In genomic region chr19:53774491-53774890, GRCh38 we compare ENCODE assay signal across 13 cellular contexts. TPM values are rescaled to one million over a fixed set of nuclear protein-coding genes. Genes with fewer than 3 reads are reported as not detected.
DNase-seq lines count a peak whose midpoint lies in the region; ATAC-seq and TF ChIP-seq lines count a peak whose summit lies in the region.
"Not testable (repeated sequence)": the region's sequence is repeated elsewhere in the genome, so short reads cannot be mapped to it uniquely, and the experiment has no call there.
"Had no signal": no experiment of that assay in that cellular context is flagged by ENCODE, and none has a peak within 500 bp of the region (broad histone marks: within the 10 kb centered on the region; RNA-seq: fewer than 3 reads in every experiment).

No MANE protein-coding gene starts in this region.

- peaks cover 27% of the 10 kb centered on the region for H3K79me1 ChIP-seq in trophoblast cell (ENCODE audit: low read length)

- H4K91ac ChIP-seq in trophoblast cell (ENCODE audit: low read depth, low read length), result peak overlapping the region; percentile 78

- 35% methylated on average over 2 of the region's 7 CpGs; no CpG with 5 or more reads in 1 of the 2 experiments for WGBS in endodermal cell (ENCODE audit: insufficient coverage in 1 of 2, insufficient read length in 1 of 2), 2 experiments
- WGBS in trophoblast cell (ENCODE audit: extremely low coverage, insufficient coverage, insufficient read length), result no CpG with 5 or more reads among the region's 7 CpGs

- not testable (repeated sequence) for H3K36me3 ChIP-seq in GM23338 (ENCODE audit: insufficient read depth); HUES48 (ENCODE audit: control insufficient read depth, insufficient read depth, low read length); endodermal cell (ENCODE audit: control insufficient read depth, insufficient read depth, low read length); trophoblast cell (ENCODE audit: control insufficient read depth in 1 of 2, insufficient read depth in 2 of 2, low read length in 2 of 2)

- POLR2A ChIA-PET in WTC11 (lab: Charles Lee), result not testable (repeated sequence)

- CTCF ChIA-PET in WTC11 (lab: Charles Lee), result interaction anchor here (1.2 to 6.6 kb wide), 5 partner anchors 8 to 255 kb away, joined by 8 to 99 read pairs (median 9); no protein-coding TSS in a partner anchor

- not testable (repeated sequence) for H3K4me3 Mint-ChIP-seq in GM23338, WTC11, mesothelial cell of epicardium, type B pancreatic cell
- peak overlapping the region; percentile 24 for H3K4me3 Mint-ChIP-seq in endodermal cell

- H2BK5ac ChIP-seq in trophoblast cell (ENCODE audit: low read depth, low read length, poor library complexity), result peak overlapping the region; percentile 83

- H2AFZ ChIP-seq in GM23338; trophoblast cell (ENCODE audit: insufficient read depth, low read length, poor library complexity): not testable (repeated sequence)

- H3K9me3 ChIP-seq in HUES48 (ENCODE audit: control insufficient read depth, insufficient read depth, low read length); endodermal cell (ENCODE audit: control insufficient read depth, low read length); trophoblast cell (ENCODE audit: insufficient read depth, low read depth, low read length): not testable (repeated sequence)

- H4K20me1 ChIP-seq in GM23338 (replicated peaks; ENCODE audit: insufficient read depth), result not testable (repeated sequence)

- not testable (repeated sequence) for H3K4ac ChIP-seq in trophoblast cell (ENCODE audit: low read depth, low read length)

- not testable (repeated sequence) for H3K79me2 ChIP-seq in GM23338 (replicated peaks; ENCODE audit: insufficient read depth); trophoblast cell (ENCODE audit: control insufficient read depth, insufficient read depth, low read length, poor library complexity)

- not testable (repeated sequence) for H3K4me3 ChIP-seq in GM23338; HUES48 (ENCODE audit: low read depth, low read length); endodermal cell (ENCODE audit: low read length); trophoblast cell (ENCODE audit: low read depth, low read length)

- not testable (repeated sequence) for H4K12ac ChIP-seq in trophoblast cell (ENCODE audit: low read depth, low read length)

- ATAC-seq in GM23338, WTC11: not testable (repeated sequence)

- not testable (repeated sequence) for H3K18ac ChIP-seq in trophoblast cell (ENCODE audit: low read length)

- H3K23ac ChIP-seq in trophoblast cell (ENCODE audit: low read length), result not testable (repeated sequence)

- H3K9me3 Mint-ChIP-seq in GM23338, WTC11, endodermal cell, mesothelial cell of epicardium, type B pancreatic cell: not testable (repeated sequence)

- not testable (repeated sequence) for H3K27me3 ChIP-seq in GM23338 (ENCODE audit: insufficient read depth); HUES48 (ENCODE audit: control insufficient read depth, insufficient read depth, low read length); endodermal cell (ENCODE audit: control insufficient read depth, insufficient read depth, low read length, poor library complexity, severe bottlenecking); trophoblast cell (ENCODE audit: insufficient read depth, low read length)

- peaks cover 23% of the 10 kb centered on the region for H3K4me1 ChIP-seq in GM23338 (ENCODE audit: insufficient read depth)
- H3K4me1 ChIP-seq in HUES48 (ENCODE audit: control insufficient read depth, insufficient read depth, low read length), result peaks cover 30% of the 10 kb centered on the region
- not testable (repeated sequence) for H3K4me1 ChIP-seq in endodermal cell (ENCODE audit: control insufficient read depth, insufficient read depth, low read length)
- H3K4me1 ChIP-seq in trophoblast cell (ENCODE audit: control insufficient read depth in 1 of 2, insufficient read depth in 2 of 2, low read length in 2 of 2), result peaks cover 14 to 25% of the 10 kb centered on the region in 2 experiments

- not testable (repeated sequence) for TF ChIP-seq CTCF in GM23338 (conservative IDR thresholded peaks at IDR 0.05; ENCODE audit: low read depth in 2 of 2); WTC11 (IDR thresholded peaks at IDR 0.05); endodermal cell (conservative IDR thresholded peaks at IDR 0.05); mesothelial cell of epicardium (IDR thresholded peaks at IDR 0.05; ENCODE audit: unreplicated experiment); type B pancreatic cell (conservative IDR thresholded peaks at IDR 0.05)

- not testable (repeated sequence) for H4K8ac ChIP-seq in trophoblast cell (ENCODE audit: low read depth, low read length)

- peaks cover 33% of the 10 kb centered on the region for H3K4me1 Mint-ChIP-seq in GM23338
- H3K4me1 Mint-ChIP-seq in WTC11, result peaks cover 43% of the 10 kb centered on the region
- peaks cover 36% of the 10 kb centered on the region for H3K4me1 Mint-ChIP-seq in endodermal cell
- H3K4me1 Mint-ChIP-seq in mesothelial cell of epicardium, result peaks cover 35% of the 10 kb centered on the region
- H3K4me1 Mint-ChIP-seq in type B pancreatic cell (ENCODE audit: unreplicated experiment), result not testable (repeated sequence)

- H3K14ac ChIP-seq in trophoblast cell (ENCODE audit: low read length), result not testable (repeated sequence)

- H2BK12ac ChIP-seq in trophoblast cell (ENCODE audit: low read length), result not testable (repeated sequence)

- not testable (repeated sequence) for H3K27me3 Mint-ChIP-seq in GM23338 (ENCODE audit: insufficient read depth, low read depth, poor library complexity); WTC11 (ENCODE audit: low read depth); endodermal cell (ENCODE audit: insufficient read depth); mesothelial cell of epicardium (ENCODE audit: low read depth); type B pancreatic cell

- peak overlapping the region; percentile 92 for H3K27ac ChIP-seq in GM23338 (ENCODE audit: low read depth)
- H3K27ac ChIP-seq in HUES48 (ENCODE audit: low read depth, low read length), result peak overlapping the region; percentile 28
- not testable (repeated sequence) for H3K27ac ChIP-seq in endodermal cell (ENCODE audit: low read depth, low read length)
- H3K27ac ChIP-seq in trophoblast cell (ENCODE audit: low read depth, low read length), result peak overlapping the region; percentile 72

- H2BK120ac ChIP-seq in trophoblast cell (ENCODE audit: insufficient read depth, low read length, poor library complexity), result peak overlapping the region; percentile 89

- not testable (repeated sequence) for DNase-seq in GM23338 (ENCODE audit: low spot score); WTC11 (ENCODE audit: low spot score); endodermal cell; mesothelial cell of epicardium (ENCODE audit: low spot score in 2 of 2, unreplicated experiment in 2 of 2); trophoblast cell; type B pancreatic cell (ENCODE audit: extremely low spot score, unreplicated experiment)

- H3K36me3 Mint-ChIP-seq in GM23338 (ENCODE audit: low read depth); WTC11; endodermal cell (ENCODE audit: low read depth); mesothelial cell of epicardium; type B pancreatic cell: not testable (repeated sequence)

- not testable (repeated sequence) for H3K9ac ChIP-seq in HUES48 (ENCODE audit: low read depth, low read length); trophoblast cell (ENCODE audit: low read length)
- peak overlapping the region; percentile 68 for H3K9ac ChIP-seq in endodermal cell (ENCODE audit: extremely low read depth, low read length, poor library complexity, severe bottlenecking)

- H3F3A ChIP-seq in GM23338 (replicated peaks; ENCODE audit: low read depth), result not testable (repeated sequence)

- not testable (repeated sequence) for H3K9me2 ChIP-seq in GM23338 (ENCODE audit: insufficient read depth)

- not testable (repeated sequence) for H3K4me2 ChIP-seq in GM23338; trophoblast cell (ENCODE audit: low read length)

- not testable (repeated sequence) for H2AK5ac ChIP-seq in trophoblast cell (ENCODE audit: low read length)

- H3K27ac Mint-ChIP-seq in GM23338 (peak overlapping the region; percentile 62; the same call in 1 of the 2 replicates), WTC11 (peak overlapping the region; percentile 92), endodermal cell (peak overlapping the region; percentile 97), mesothelial cell of epicardium (peak overlapping the region; percentile 76), type B pancreatic cell (peak overlapping the region; percentile 79)

RNA-seq across cellular contexts. Expression of gene NLRP12, which starts 49.6 kb away (rescaled TPM):
- 7.5 and 8.4 TPM in 2 replicates for total RNA-seq in GM23338 (2014; rRNA removed; shearing (Covaris generic))
- 1.9 and 2.6 TPM in 2 replicates for polyA plus RNA-seq in GM23338 (2016; fragmentation: Nextera tagmentation; extraction: Ambion mirVana)
- total RNA-seq in WTC11 (2021) (4.7 to 5.6 TPM (median 4.9 TPM) in 3 replicates), endodermal cell (1 to 10 TPM in 1 of 2 donors, under 1 TPM in 1; 0.20 to 2.6 TPM), mesothelial cell of epicardium (0.07 to 0.11 TPM in 2 of 3 replicates, not detected in the other), type B pancreatic cell (ENCODE audit: low replicate concordance) (not detected in 2 replicates)
- 0.46 TPM for polyA plus RNA-seq in endodermal cell (2013, experiment 1 of 2)
- polyA plus RNA-seq in endodermal cell (2013, experiment 2 of 2), result 0.58 TPM
- 0.26 and 0.29 TPM in 2 replicates for polyA plus RNA-seq in trophoblast cell (2013)
- total RNA-seq: A673; Calu3; CD4-positive, alpha-beta memory T cell; CD4-positive, CD25-positive, alpha-beta regulatory T cell; CD8-positive, alpha-beta memory T cell had no signal
- polyA plus RNA-seq: AG04450; CD4-positive, alpha-beta memory T cell; CD4-positive, CD25-positive, alpha-beta regulatory T cell; CD8-positive, alpha-beta memory T cell had no signal
